ENCODE assay signal across 8 cellular contexts in genomic region chrX:102651968-102652744, GRCh38. TPM values are rescaled to one million over a fixed set of nuclear protein-coding genes. Genes with fewer than 3 reads are reported as not detected.
DNase-seq lines count a peak whose midpoint lies in the region; ATAC-seq and TF ChIP-seq lines count a peak whose summit lies in the region.

No MANE protein-coding gene starts in this region.

- no peaks in the 10 kb centered on the region for H3K9me3 Mint-ChIP-seq in activated CD4-positive, alpha-beta T cell treated with anti-CD3 and anti-CD28 coated beads, Interleukin-2, amount 10 ng/mL, durations not matched to agents 24 days and 14 days

- no peak overlapping the region for H3K27ac Mint-ChIP-seq in activated CD4-positive, alpha-beta T cell treated with anti-CD3 and anti-CD28 coated beads, Interleukin-2, amount 10 ng/mL, durations not matched to agents 24 days and 14 days

- ATAC-seq in HG03095 (IDR thresholded peaks at IDR 0.05; ENCODE audit: unreplicated experiment) (peak; percentile 71), lung (ENCODE audit: insufficient read depth, low FRiP score) (no peak), GM19452 (IDR thresholded peaks at IDR 0.05; ENCODE audit: unreplicated experiment) (no peak)

- no peaks in the 10 kb centered on the region for H3K4me1 ChIP-seq in duodenal mucosa (ENCODE audit: control insufficient read depth in 1 of 2, insufficient read depth in 2 of 2, low read length in 2 of 2)
- H3K4me1 ChIP-seq in lung (ENCODE audit: control insufficient read depth in 2 of 2, insufficient read depth in 2 of 2, low read length in 2 of 2) = no peaks in the 10 kb centered on the region

- H3K27ac ChIP-seq in duodenal mucosa (ENCODE audit: low read depth, low read length) (no peak overlapping the region), lung (ENCODE audit: low read depth in 1 of 2, low read length in 1 of 2) (no peak overlapping the region)

- H3K36me3 Mint-ChIP-seq in activated CD4-positive, alpha-beta T cell treated with anti-CD3 and anti-CD28 coated beads, Interleukin-2, amount 10 ng/mL, durations not matched to agents 24 days and 14 days (ENCODE audit: low read depth) = no peaks in the 10 kb centered on the region

- H3K36me3 ChIP-seq in duodenal mucosa (ENCODE audit: control insufficient read depth in 1 of 2, insufficient read depth in 2 of 2, low read length in 2 of 2) = no peaks in the 10 kb centered on the region
- no peaks in the 10 kb centered on the region for H3K36me3 ChIP-seq in lung (ENCODE audit: control insufficient read depth in 2 of 2, insufficient read depth in 2 of 2, low read length in 2 of 2)

- peak overlapping the region; percentile 85 for H3K4me3 Mint-ChIP-seq in activated CD4-positive, alpha-beta T cell treated with anti-CD3 and anti-CD28 coated beads, Interleukin-2, amount 10 ng/mL, durations not matched to agents 24 days and 14 days

- H3K4me3 ChIP-seq in duodenal mucosa (ENCODE audit: low read depth in 1 of 2, low read length in 2 of 2) = peak overlapping the region; percentile 58 to 65
- peak overlapping the region; percentile 40 for H3K4me3 ChIP-seq in lung

- peak; percentile 12 for DNase-seq in GM10266 (ENCODE audit: extremely low spot score)
- peak; percentile 79 for DNase-seq in activated CD4-positive, alpha-beta T cell treated with anti-CD3 and anti-CD28 coated beads, Interleukin-2, amount 10 ng/mL, durations not matched to agents 24 days and 14 days
- DNase-seq in lung (ENCODE audit: low spot score) = no peak
- DNase-seq in stimulated activated CD8-positive, alpha-beta memory T cell treated with anti-CD3 and anti-CD28 coated beads, Interleukin-7, amount 100 ng/mL, for 4 hours (ENCODE audit: low read depth in 2 of 2) = peak; percentile 15 to 27
- no peak for DNase-seq in SIG-M5 (lab: John Stamatoyannopoulos, UW)

- peak overlapping the region; percentile 36 to 43 for H3K9ac ChIP-seq in duodenal mucosa (ENCODE audit: low read depth in 1 of 2, low read length in 2 of 2)

- H3K27me3 Mint-ChIP-seq in activated CD4-positive, alpha-beta T cell treated with anti-CD3 and anti-CD28 coated beads, Interleukin-2, amount 10 ng/mL, durations not matched to agents 24 days and 14 days = peaks cover 10% of the 10 kb centered on the region

- H3K27me3 ChIP-seq in duodenal mucosa (ENCODE audit: control insufficient read depth in 1 of 2, insufficient read depth in 2 of 2, low read length in 2 of 2) (no peaks in the 10 kb centered on the region), lung (ENCODE audit: control insufficient read depth, insufficient read depth) (no peaks in the 10 kb centered on the region)

- H3K9me3 ChIP-seq in duodenal mucosa (ENCODE audit: control insufficient read depth in 1 of 2, low read length in 2 of 2) (no peaks in the 10 kb centered on the region), lung (ENCODE audit: control insufficient read depth in 2 of 2, insufficient read depth in 1 of 2, low read length in 1 of 2) (no peaks in the 10 kb centered on the region)

- TF ChIP-seq CTCF in GM10266 (IDR thresholded peaks at IDR 0.05; ENCODE audit: control insufficient read depth, insufficient read depth, low read depth, missing control alignments) (peak; percentile 22), lung (IDR thresholded peaks at IDR 0.05; ENCODE audit: control extremely low read depth, extremely low read depth) (no peak)

- intact Hi-C loops in activated CD4-positive, alpha-beta T cell treated with anti-CD3 and anti-CD28 coated beads, Interleukin-2, amount 10 ng/mL, durations not matched to agents 24 days and 14 days (cut with micrococcal nuclease) = loop anchor here (5.0 kb wide), 1 partner anchor 70 kb away; the partner anchor contains the start of gene GPRASP3

- H3K4me1 Mint-ChIP-seq in activated CD4-positive, alpha-beta T cell treated with anti-CD3 and anti-CD28 coated beads, Interleukin-2, amount 10 ng/mL, durations not matched to agents 24 days and 14 days = peaks cover 9% of the 10 kb centered on the region

- 21 to 36% methylated on average over 19 to 28 of the region's 28 CpGs for WGBS in lung, 2 donors

RNA-seq across cellular contexts. Expression of gene GPRASP1, which starts 0.9 kb away (rescaled TPM):
- total RNA-seq in activated CD4-positive, alpha-beta T cell treated with anti-CD3 and anti-CD28 coated beads, Interleukin-2, amount 10 ng/mL, durations not matched to agents 24 days and 14 days = 0.43 and 0.96 TPM in 2 replicates
- 10 to 100 TPM in 1 of 2 donors, 1 to 10 TPM in 1; 3.1 to 18.1 TPM for total RNA-seq in lung
- 1 to 10 TPM in 1 of 2 donors, under 1 TPM in 1; 0.74 to 2.4 TPM for polyA plus RNA-seq in lung

RNA-seq across cellular contexts. Expression of gene ARMCX5, which starts 52.8 kb away (rescaled TPM):
- 8.1 and 8.9 TPM in 2 replicates for total RNA-seq in activated CD4-positive, alpha-beta T cell treated with anti-CD3 and anti-CD28 coated beads, Interleukin-2, amount 10 ng/mL, durations not matched to agents 24 days and 14 days
- 10 to 100 TPM; 12.2 to 35.7 TPM for total RNA-seq in lung
- 10 to 100 TPM in 1 of 2 donors, 1 to 10 TPM in 1; 6.5 to 11.3 TPM for polyA plus RNA-seq in lung

Comparison
In these comparisons a context has a peak if more than half of its experiments do, and no peak if none do; other contexts are left out.
1. DNase-seq: peak in GM10266 (single experiment), activated CD4-positive, alpha-beta T cell treated with anti-CD3 and anti-CD28 coated beads, Interleukin-2, amount 10 ng/mL, durations not matched to agents 24 days and 14 days (single experiment) and stimulated activated CD8-positive, alpha-beta memory T cell treated with anti-CD3 and anti-CD28 coated beads, Interleukin-7, amount 100 ng/mL, for 4 hours (2 of 2); none in lung (single experiment) and SIG-M5 (single experiment).